ENCODE assay signal across 7 cellular contexts in genomic region chr5:65370505-65370904, GRCh38.
DNase-seq lines count a peak whose midpoint lies in the region; ATAC-seq, FAIRE-seq and TF ChIP-seq lines count a peak whose summit lies in the region.
"Not testable (repeated sequence)": the region's sequence is repeated elsewhere in the genome, so short reads cannot be mapped to it uniquely, and the experiment has no call there.

No MANE protein-coding gene starts in this region.

- POLR2A ChIA-PET in WTC11 (lab: Charles Lee); HepG2 (lab: Yijun Ruan, JAX): not testable (repeated sequence)

- peak overlapping the region; percentile 48 to 56; a peak in 4 of 5 replicates for H3K4me3 Mint-ChIP-seq in H9
- peak overlapping the region; percentile 48 for H3K4me3 Mint-ChIP-seq in WTC11
- H3K4me3 Mint-ChIP-seq in endodermal cell = peak overlapping the region; percentile 33
- not testable (repeated sequence) for H3K4me3 Mint-ChIP-seq in neural crest cell

- in situ Hi-C loops in HepG2 (cut with HindIII; ENCODE audit: extremely low pct_ligation_motif_present, low pct_unique_long_range_greater_than_20kb) = not testable (repeated sequence)

- not testable (repeated sequence) for H3K9me3 ChIP-seq in H9 (ENCODE audit: control insufficient read depth, low read depth, low read length); endodermal cell (ENCODE audit: control insufficient read depth, low read length); HepG2 (ENCODE audit: low read length)

- H3K4me1 Mint-ChIP-seq in H9 (peaks cover 5 to 15% of the 10 kb centered on the region in 2 experiments), WTC11 (peaks cover 23% of the 10 kb centered on the region)
- not testable (repeated sequence) for H3K4me1 Mint-ChIP-seq in endodermal cell, neural crest cell

- not testable (repeated sequence) for TF ChIP-seq CTCF in H9 (conservative IDR thresholded peaks at IDR 0.05); WTC11 (IDR thresholded peaks at IDR 0.05); endodermal cell (conservative IDR thresholded peaks at IDR 0.05); HepG2 (CRISPR knock-in tag; IDR thresholded peaks at IDR 0.05); neural crest cell (conservative IDR thresholded peaks at IDR 0.05)

- DNase-seq in ELF-1 (ENCODE audit: low read depth, low spot score) (peak; percentile 87), H9 (peak; percentile 74), NCI-H69 (lab: John Stamatoyannopoulos, UW) (peak; percentile 57), WTC11 (ENCODE audit: low spot score) (peak; percentile 62), endodermal cell (peak; percentile 71)
- not testable (repeated sequence) for DNase-seq in HepG2 (ENCODE audit: low spot score); neural crest cell (ENCODE audit: low read depth, low spot score)

- H2BK20ac ChIP-seq in H9 (ENCODE audit: low read depth, low read length, poor library complexity, severe bottlenecking) = not testable (repeated sequence)

- not testable (repeated sequence) for H2AFZ ChIP-seq in H9 (ENCODE audit: low read length); HepG2 (ENCODE audit: low read length)

- H4K91ac ChIP-seq in H9 (ENCODE audit: insufficient read length, low read depth, low read length) = not testable (repeated sequence)

- FAIRE-seq in HepG2 (lab: Jason Lieb, UNC) = not testable (repeated sequence)

- H3K4me3 ChIP-seq in endodermal cell (ENCODE audit: low read length); HepG2 (replicated peaks in 1 of 3; ENCODE audit: insufficient read depth in 1 of 3, low read depth in 2 of 3, low read length in 3 of 3): not testable (repeated sequence)

- not testable (repeated sequence) for H3K14ac ChIP-seq in H9 (ENCODE audit: insufficient read depth, low read length)

- not testable (repeated sequence) for H3K4me2 ChIP-seq in H9 (ENCODE audit: insufficient read depth, insufficient read length, low read length); HepG2 (ENCODE audit: low read depth, low read length)

- H4K5ac ChIP-seq in H9 (ENCODE audit: insufficient read length, low read depth, low read length) = not testable (repeated sequence)

- not testable (repeated sequence) for H2BK12ac ChIP-seq in H9 (ENCODE audit: insufficient read length, low read depth, low read length)

- not testable (repeated sequence) for H3K9ac ChIP-seq in H9 (ENCODE audit: extremely low read depth, insufficient read length, low read length); endodermal cell (ENCODE audit: extremely low read depth, low read length, poor library complexity, severe bottlenecking); HepG2 (ENCODE audit: insufficient read depth, low read depth, low read length)

- not testable (repeated sequence) for H3K79me2 ChIP-seq in H9 (ENCODE audit: insufficient read depth, low read length); HepG2 (ENCODE audit: insufficient read depth, low read length)

- not testable (repeated sequence) for H3K27me3 ChIP-seq in H9 (ENCODE audit: insufficient read depth, low read length); endodermal cell (ENCODE audit: control insufficient read depth, insufficient read depth, low read length, poor library complexity, severe bottlenecking); HepG2 (ENCODE audit: control insufficient read depth in 1 of 2, insufficient read depth in 2 of 2, low read length in 2 of 2)

- not testable (repeated sequence) for H3K4ac ChIP-seq in H9 (ENCODE audit: low read depth, low read length)

- TF ChIP-seq EP300 in HepG2 (IDR thresholded peaks at IDR 0.05; ENCODE audit: low read depth in 2 of 2, low read length in 2 of 2); HepG2 (CRISPR knock-in tag; IDR thresholded peaks at IDR 0.05; ENCODE audit: borderline replicate concordance): not testable (repeated sequence)

- ATAC-seq in WTC11, HepG2: not testable (repeated sequence)

- H3K18ac ChIP-seq in H9 (ENCODE audit: insufficient read length, low read depth, low read length) = not testable (repeated sequence)

- H2BK5ac ChIP-seq in H9 (ENCODE audit: insufficient read length, low read length) = not testable (repeated sequence)

- not testable (repeated sequence) for H3K23me2 ChIP-seq in H9 (ENCODE audit: insufficient read length, low read depth, low read length, poor library complexity, severe bottlenecking)

- not testable (repeated sequence) for TF ChIP-seq RAD21 in HepG2 (CRISPR knock-in tag; IDR thresholded peaks at IDR 0.05)

- not testable (repeated sequence) for H3K36me3 ChIP-seq in endodermal cell (ENCODE audit: control insufficient read depth, insufficient read depth, low read length); HepG2 (replicated peaks in 1 of 2; ENCODE audit: control insufficient read depth in 1 of 2, insufficient read depth in 2 of 2, low read length in 2 of 2)

- H3K23ac ChIP-seq in H9 (ENCODE audit: insufficient read length, low read depth, low read length) = not testable (repeated sequence)

- H3K27ac ChIP-seq in H9 (ENCODE audit: insufficient read length, low read depth, low read length); endodermal cell (ENCODE audit: low read depth, low read length); HepG2 (ENCODE audit: extremely low read length, insufficient read depth, low read length): not testable (repeated sequence)

- not testable (repeated sequence) for H3K27me3 Mint-ChIP-seq in H9 (ENCODE audit: low read depth); WTC11 (ENCODE audit: low read depth); endodermal cell (ENCODE audit: insufficient read depth); neural crest cell (ENCODE audit: low read depth)

- intact Hi-C loops in HepG2 (cut with micrococcal nuclease; ENCODE audit: unreplicated experiment) = not testable (repeated sequence)

- not testable (repeated sequence) for H3K56ac ChIP-seq in H9 (ENCODE audit: insufficient read length, low read depth, low read length)

- H4K20me1 ChIP-seq in H9 (ENCODE audit: control insufficient read depth, insufficient read depth, insufficient read length); HepG2 (ENCODE audit: insufficient read depth, low read length): not testable (repeated sequence)

- not testable (repeated sequence) for H4K8ac ChIP-seq in H9 (replicated peaks; ENCODE audit: insufficient read length, low read depth, low read length)

- H3K79me1 ChIP-seq in H9 (ENCODE audit: insufficient read depth, low read depth, low read length, poor library complexity, severe bottlenecking) = not testable (repeated sequence)

- BruUV-seq in HepG2 (replicated peaks; lab: Mats Ljungman, UMichigan) = not testable (repeated sequence)

- not testable (repeated sequence) for H3K36me3 Mint-ChIP-seq in H9 (ENCODE audit: insufficient read depth in 1 of 3, low read depth in 3 of 3); WTC11; endodermal cell (ENCODE audit: low read depth); neural crest cell (ENCODE audit: low read depth)

- H2AK5ac ChIP-seq in H9 (ENCODE audit: insufficient read length, low read length) = not testable (repeated sequence)

- H3K9me3 Mint-ChIP-seq in H9, neural crest cell: not testable (repeated sequence)
- H3K9me3 Mint-ChIP-seq in WTC11 = peaks cover 17% of the 10 kb centered on the region
- H3K9me3 Mint-ChIP-seq in endodermal cell = peaks cover 17% of the 10 kb centered on the region

- H3K27ac Mint-ChIP-seq in H9 (peak overlapping the region in 2 of 3 experiments; percentile 49 to 52; a peak in 1 of 7 replicates), neural crest cell (ENCODE audit: unreplicated experiment) (peak overlapping the region; percentile 35)
- not testable (repeated sequence) for H3K27ac Mint-ChIP-seq in WTC11, endodermal cell

- CTCF ChIA-PET in WTC11 (lab: Charles Lee); HepG2 (lab: Yijun Ruan, JAX; ENCODE audit: low intra/inter-chr PET ratio, low total read pairs): not testable (repeated sequence)

- not testable (repeated sequence) for H2BK120ac ChIP-seq in H9 (ENCODE audit: low read depth, low read length, poor library complexity, severe bottlenecking)

- H3K4me1 ChIP-seq in H9 (ENCODE audit: insufficient read depth, low read length); endodermal cell (ENCODE audit: control insufficient read depth, insufficient read depth, low read length); HepG2 (ENCODE audit: insufficient read depth, low read length): not testable (repeated sequence)

- WGBS in H9 (ENCODE audit: extremely low coverage, insufficient read length, low lambda C conversion rate) = no CpG with 5 or more reads among the region's 15 CpGs
- 91% methylated on average over 8 to 15 of the region's 15 CpGs for WGBS in endodermal cell (ENCODE audit: insufficient coverage in 1 of 2, insufficient read length in 1 of 2), 2 experiments
- WGBS in HepG2 (ENCODE audit: low lambda C conversion rate) = 88% methylated on average over 15 of the region's 15 CpGs

- TF ChIP-seq POLR2A in HepG2 (IDR thresholded peaks at IDR 0.05; ENCODE audit: insufficient read depth in 1 of 2, low read depth in 2 of 2, low read length in 2 of 2) = not testable (repeated sequence)

- not testable (repeated sequence) for H2BK15ac ChIP-seq in H9 (ENCODE audit: low read depth, low read length)

- H3T11ph ChIP-seq in H9 (ENCODE audit: low read length) = not testable (repeated sequence)

TF ChIP-seq in WTC11, 78 proteins besides CTCF, POLR2A, EP300 and RAD21 (continues in another document):
- TF ChIP-seq ETV6 (CRISPR knock-in tag; IDR thresholded peaks at IDR 0.05) = peak; percentile 55; the same call in 1 of the 2 replicates
- peak; percentile 63; the same call in 1 of the 2 replicates for TF ChIP-seq ZBTB21 (CRISPR knock-in tag; IDR thresholded peaks at IDR 0.05; ENCODE audit: borderline replicate concordance)
